Comparison of ENCODE assay signal across 9 cellular contexts in the genomic region with DNA sequence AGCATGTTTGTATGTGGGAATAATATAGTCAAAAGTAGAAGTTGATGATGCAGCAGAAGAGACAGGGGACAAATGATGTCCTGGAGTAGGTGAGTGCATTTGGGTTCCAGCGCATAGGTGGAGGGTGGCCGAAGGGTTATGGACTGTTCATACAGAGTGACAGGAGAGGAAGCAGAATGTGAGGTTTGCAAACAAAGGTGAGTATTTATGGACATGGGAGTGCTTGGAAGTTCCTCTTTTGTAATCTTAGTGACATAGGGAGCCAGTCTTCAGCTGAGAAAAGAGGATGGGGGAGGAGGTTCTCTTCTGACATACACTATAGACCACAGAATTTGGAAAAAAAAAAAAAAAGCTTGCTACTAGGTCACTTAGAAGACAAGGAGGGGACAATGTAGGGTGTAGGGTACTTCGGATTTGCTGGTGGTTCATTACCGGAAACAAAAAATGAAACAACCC.
DNase-seq lines count a peak whose midpoint lies in the region; ATAC-seq and TF ChIP-seq lines count a peak whose summit lies in the region.
"Had no signal": no experiment of that assay in that cellular context is flagged by ENCODE, and none has a peak within 500 bp of the region (broad histone marks: within the 10 kb centered on the region; RNA-seq: fewer than 3 reads in every experiment).

No MANE protein-coding gene starts in this region.

- peaks cover 1% of the 10 kb centered on the region for H3K36me3 Mint-ChIP-seq in activated naive CD4-positive, alpha-beta T cell treated with anti-CD3 and anti-CD28 coated beads, Interleukin-2, amount 10 ng/mL, durations not matched to agents 7 days and 5 days

- TF ChIP-seq CTCF in DND-41 (IDR thresholded peaks at IDR 0.05; ENCODE audit: borderline replicate concordance, extremely low read depth, low read length, poor library complexity, severe bottlenecking) = no peak
- no peak for TF ChIP-seq CTCF in thoracic aorta (IDR thresholded peaks at IDR 0.05)
- TF ChIP-seq CTCF in PC-9 (conservative IDR thresholded peaks at IDR 0.05) = no peak

- H3K9me3 ChIP-seq in DND-41 (ENCODE audit: insufficient read depth, low read length, severe bottlenecking) = peaks cover 9% of the 10 kb centered on the region
- no peaks in the 10 kb centered on the region for H3K9me3 ChIP-seq in thoracic aorta
- H3K9me3 ChIP-seq in PC-9 (ENCODE audit: insufficient read depth, low read depth) = no peaks in the 10 kb centered on the region; the same call in 1 of the 2 replicates

- H3K27me3 Mint-ChIP-seq in activated naive CD4-positive, alpha-beta T cell treated with anti-CD3 and anti-CD28 coated beads, Interleukin-2, amount 10 ng/mL, durations not matched to agents 7 days and 5 days = peaks cover 12% of the 10 kb centered on the region

- H4K20me1 ChIP-seq in DND-41 (ENCODE audit: insufficient read depth, low read length) (no peaks in the 10 kb centered on the region), PC-9 (ENCODE audit: insufficient read depth) (no peaks in the 10 kb centered on the region)

- DNase-seq in DND-41 (peak; percentile 57), NAMALWA (ENCODE audit: low spot score) (peak; percentile 57), germinal center (ENCODE audit: low spot score) (peak; percentile 39), thoracic aorta (ENCODE audit: low spot score) (no peak), mucosa of gallbladder (ENCODE audit: low spot score) (no peak), PC-9 (no peak)
- no peak for DNase-seq in activated naive CD4-positive, alpha-beta T cell treated with anti-CD3 and anti-CD28 coated beads, Interleukin-2, amount 10 ng/mL, durations not matched to agents 7 days and 5 days

- POLR2A ChIA-PET in PC-9 (lab: Charles Lee; ENCODE audit: unreplicated experiment) = no interaction called here

- H3K4me3 ChIP-seq in DND-41 (ENCODE audit: low read depth in 1 of 2, low read length in 2 of 2) (peak overlapping the region; percentile 2 to 49; a peak in 3 of 4 replicates), thoracic aorta (peak overlapping the region; percentile 68), PC-9 (no peak overlapping the region)

- H3K36me3 ChIP-seq in DND-41 (ENCODE audit: insufficient read depth, low read length) (peaks cover 3% of the 10 kb centered on the region; the same call in 1 of the 2 replicates), thoracic aorta (no peaks in the 10 kb centered on the region), PC-9 (ENCODE audit: low read depth) (no peaks in the 10 kb centered on the region)

- intact Hi-C loops in PC-9 (cut with micrococcal nuclease; ENCODE audit: unreplicated experiment) = no loop called here

- H3K9me2 ChIP-seq in PC-9 (ENCODE audit: insufficient read depth) = no peaks in the 10 kb centered on the region

- CTCF ChIA-PET in PC-9 (lab: Charles Lee) = no interaction called here
- CTCF ChIA-PET in activated naive CD4-positive, alpha-beta T cell treated with anti-CD3 and anti-CD28 coated beads, Interleukin-2, amount 10 ng/mL, durations not matched to agents 7 days and 5 days (lab: Charles Lee) = interaction anchor here (0.7 kb wide), 1 partner anchor 20 kb away, joined by 3 read pairs; no protein-coding TSS in a partner anchor

- peak overlapping the region; percentile 76 for H3K4me2 ChIP-seq in DND-41 (ENCODE audit: insufficient read depth, low read length)
- H3K4me2 ChIP-seq in PC-9 = no peak overlapping the region

- H3K4me3 Mint-ChIP-seq in activated naive CD4-positive, alpha-beta T cell treated with anti-CD3 and anti-CD28 coated beads, Interleukin-2, amount 10 ng/mL, durations not matched to agents 7 days and 5 days = no peak overlapping the region

- H2AFZ ChIP-seq in DND-41 (ENCODE audit: low read depth, low read length) (peak overlapping the region; percentile 62), PC-9 (no peak overlapping the region)

- H3K79me2 ChIP-seq in DND-41 (ENCODE audit: insufficient read depth, low read length) = no peaks in the 10 kb centered on the region
- H3K79me2 ChIP-seq in PC-9 (ENCODE audit: low read depth) = no peaks in the 10 kb centered on the region

- no peaks in the 10 kb centered on the region for H3K27me3 ChIP-seq in DND-41 (ENCODE audit: insufficient read depth, low read length, poor library complexity)
- no peaks in the 10 kb centered on the region for H3K27me3 ChIP-seq in thoracic aorta (replicated peaks; ENCODE audit: insufficient read depth)
- no peaks in the 10 kb centered on the region for H3K27me3 ChIP-seq in PC-9 (ENCODE audit: insufficient read depth, low read depth)

- peaks cover 1% of the 10 kb centered on the region for H3K9me3 Mint-ChIP-seq in activated naive CD4-positive, alpha-beta T cell treated with anti-CD3 and anti-CD28 coated beads, Interleukin-2, amount 10 ng/mL, durations not matched to agents 7 days and 5 days
- H3K9me3 Mint-ChIP-seq: activated naive CD4-positive, alpha-beta T cell treated with anti-CD3 and anti-CD28 coated beads, Interleukin-2, amount 50 U/mL, for 72 hours had no signal

- peak; percentile 73 for ATAC-seq in DND-41 (ENCODE audit: insufficient read depth, low read depth)
- ATAC-seq in GM21786 (IDR thresholded peaks at IDR 0.05; ENCODE audit: unreplicated experiment) = peak; percentile 37
- ATAC-seq in thoracic aorta (ENCODE audit: insufficient number of reproducible peaks, low FRiP score, low read depth) = no peak

- H3K4me1 ChIP-seq in DND-41 (ENCODE audit: insufficient read depth, low read length) (peaks cover 58% of the 10 kb centered on the region), thoracic aorta (ENCODE audit: control insufficient read depth in 1 of 2, low read depth in 2 of 2) (peaks cover 15 to 17% of the 10 kb centered on the region in 2 donors), PC-9 (replicated peaks; ENCODE audit: insufficient read depth) (0 out of 2 replicates have a peak, but pooled peaks cover 4% of the 10 kb centered on the region)

- no peaks in the 10 kb centered on the region for H3K4me1 Mint-ChIP-seq in activated naive CD4-positive, alpha-beta T cell treated with anti-CD3 and anti-CD28 coated beads, Interleukin-2, amount 10 ng/mL, durations not matched to agents 7 days and 5 days

- H3K9ac ChIP-seq in DND-41 (ENCODE audit: low read depth, low read length) = peak overlapping the region; percentile 63

- BruUV-seq in PC-9 (replicated peaks; lab: Mats Ljungman, UMichigan) = no TSS peak

- peak overlapping the region; percentile 95 for H3K27ac ChIP-seq in DND-41 (ENCODE audit: low read length)
- peak overlapping the region; percentile 64 to 82 for H3K27ac ChIP-seq in thoracic aorta
- no peak overlapping the region for H3K27ac ChIP-seq in PC-9

- H3F3A ChIP-seq in PC-9 (ENCODE audit: insufficient read depth, low read depth) = no peaks in the 10 kb centered on the region

- H3K27ac Mint-ChIP-seq in activated naive CD4-positive, alpha-beta T cell treated with anti-CD3 and anti-CD28 coated beads, Interleukin-2, amount 10 ng/mL, durations not matched to agents 7 days and 5 days = no peak overlapping the region
- H3K27ac Mint-ChIP-seq: activated naive CD4-positive, alpha-beta T cell treated with anti-CD3 and anti-CD28 coated beads, Interleukin-2, amount 50 U/mL, for 72 hours had no signal

Comparison
In these comparisons a context has a peak if more than half of its experiments do, and no peak if none do; other contexts are left out.
1. DNase-seq: peak in DND-41 (single experiment), NAMALWA (single experiment) and germinal center (single experiment); none in thoracic aorta (single experiment), mucosa of gallbladder (single experiment), PC-9 (0 of 2) and activated naive CD4-positive, alpha-beta T cell treated with anti-CD3 and anti-CD28 coated beads, Interleukin-2, amount 10 ng/mL, durations not matched to agents 7 days and 5 days (single experiment).